ENCODE assay signal across 4 cellular contexts in the genomic region with DNA sequence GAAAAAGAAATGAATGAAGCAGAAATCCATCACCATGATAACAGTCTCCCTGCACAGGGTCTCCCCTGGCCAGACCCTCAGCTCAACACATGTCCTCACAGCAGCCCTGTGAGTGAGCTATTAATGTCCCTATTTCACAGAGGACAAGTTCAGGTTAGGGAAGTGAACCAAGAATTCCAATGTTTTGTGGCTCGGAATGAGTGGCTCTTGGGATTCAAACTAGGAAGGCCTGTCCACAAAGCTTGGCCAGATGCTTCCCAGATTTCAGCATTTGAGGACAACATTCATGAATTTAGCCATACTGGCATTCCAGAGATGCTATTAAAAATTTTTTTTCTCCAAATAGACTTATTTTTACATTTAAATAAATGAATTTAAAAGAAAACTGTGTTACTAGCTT. TPM values are rescaled to one million over a fixed set of nuclear protein-coding genes. Genes with fewer than 3 reads are reported as not detected.
"Had no signal": no experiment of that assay in that cellular context is flagged by ENCODE, and none has a peak within 500 bp of the region (broad histone marks: within the 10 kb centered on the region; RNA-seq: fewer than 3 reads in every experiment).

No MANE protein-coding gene starts in this region.

RNA-seq across cellular contexts. Expression of a gene that starts 38.1 kb away (rescaled TPM):
- total RNA-seq: natural killer cell treated with Interleukin-12 subunit alpha and Interleukin-12 subunit beta and Interleukin-15 and Interleukin-18, amount 100 ng/mL, for 72 hours; neural crest cell; posterior vena cava; transverse colon had no signal
